ENCODE assay signal across 29 cellular contexts in the genomic region with DNA sequence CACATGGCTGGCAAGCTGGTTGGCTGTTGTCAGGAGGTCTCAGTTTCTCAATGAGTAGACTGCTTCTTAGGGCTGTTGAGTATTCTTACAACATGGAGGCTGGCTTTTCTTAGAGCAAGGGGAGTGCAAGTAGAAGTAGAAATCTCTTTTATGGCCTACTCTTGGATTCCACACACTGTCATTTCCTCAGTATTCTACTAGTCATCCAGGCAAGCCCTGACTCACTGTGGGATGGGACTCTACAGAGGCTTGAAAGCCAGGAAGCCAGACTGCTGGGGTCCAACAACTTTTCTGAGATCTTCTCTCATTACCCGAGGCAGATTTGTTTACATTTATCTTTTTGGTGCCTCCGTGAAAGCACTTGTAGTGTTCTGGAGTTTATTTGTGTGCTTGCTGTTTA.
DNase-seq lines count a peak whose midpoint lies in the region; ATAC-seq, FAIRE-seq and TF ChIP-seq lines count a peak whose summit lies in the region.
"Had no signal": no experiment of that assay in that cellular context is flagged by ENCODE, and none has a peak within 500 bp of the region (broad histone marks: within the 10 kb centered on the region; RNA-seq: fewer than 3 reads in every experiment).

No MANE protein-coding gene starts in this region.

- CTCF ChIA-PET in mammary epithelial cell (lab: Charles Lee; ENCODE audit: low non-redundant PET) = no interaction called here

- peak overlapping the region; percentile 93 for H2AFZ ChIP-seq in mammary epithelial cell (ENCODE audit: low read depth, low read length)

- H3K9ac ChIP-seq in mammary epithelial cell (ENCODE audit: insufficient read depth, low read length) = no peak overlapping the region
- H3K9ac ChIP-seq: BLaER1 had no signal

- BruUV-seq in mammary epithelial cell (replicated peaks; lab: Mats Ljungman, UMichigan) = no TSS peak

- H3K27ac ChIP-seq in mammary epithelial cell (ENCODE audit: insufficient read depth, low read depth, low read length) (peak overlapping the region; percentile 9), breast epithelium (no peak overlapping the region)
- H3K27ac ChIP-seq: A549, adrenal gland, BLaER1, neutrophil, Peyer's patch, stomach had no signal

- H3K79me2 ChIP-seq in mammary epithelial cell (ENCODE audit: insufficient read depth, low read length) = no peaks in the 10 kb centered on the region

- H3K9me3 ChIP-seq in mammary epithelial cell (replicated peaks; ENCODE audit: insufficient read depth, low read length) (no peaks in the 10 kb centered on the region), breast epithelium (no peaks in the 10 kb centered on the region)
- H3K9me3 ChIP-seq: A549, adrenal gland, BLaER1, neutrophil, Peyer's patch, stomach had no signal

- ATAC-seq in HG02571 (IDR thresholded peaks at IDR 0.05; ENCODE audit: unreplicated experiment) (no peak), HG02981 (IDR thresholded peaks at IDR 0.05; ENCODE audit: unreplicated experiment) (no peak)
- ATAC-seq: A549; activated T-cell treated with anti-CD3 and anti-CD28 coated beads, Interleukin-2, amount 50 U/mL, for 4 hours; T-helper 17 cell had no signal

- DNase-seq in mammary epithelial cell (peak; percentile 51), breast epithelium (ENCODE audit: low spot score in 2 of 2) (no peak), RCC 7860 (ENCODE audit: low spot score) (peak; percentile 48), foreskin fibroblast (peak; percentile 26 to 65), middle frontal gyrus (ENCODE audit: extremely low spot score, low spot score) (no peak)
- DNase-seq in central memory CD4-positive, alpha-beta T cell = no peak
- DNase-seq: activated CD4-positive, alpha-beta T cell treated with anti-CD3 and anti-CD28 coated beads for 4 hours; activated naive CD4-positive, alpha-beta T cell treated with Interleukin-2 at 50 U/mL for 16 hours; activated T-cell treated with anti-CD3 and anti-CD28 coated beads, Interleukin-2, amount 50 U/mL, for 4 hours; adrenal gland; COR-L47; DMS79; head of caudate nucleus; KG1; mesendoderm; NCI-H1436 treated with DMSO at 0.1 percent for 48 hours; NCI-H524 treated with DMSO at 0.1 percent for 48 hours; Peyer's patch; stimulated activated CD8-positive, alpha-beta memory T cell treated with anti-CD3 and anti-CD28 coated beads, Interleukin-4, amount 100 ng/mL, for 48 hours; stomach; T-helper 17 cell; trophoblast cell had no signal

- intact Hi-C loops in mammary epithelial cell (cut with micrococcal nuclease) = no loop called here
- intact Hi-C loops in breast epithelium (cut with DNase I; ENCODE audit: low total_unique reads) = no loop called here

- H3K27me3 ChIP-seq in mammary epithelial cell (ENCODE audit: insufficient read depth, low read length) (no peaks in the 10 kb centered on the region), breast epithelium (no peaks in the 10 kb centered on the region)
- H3K27me3 ChIP-seq: adrenal gland, BLaER1, neutrophil, Peyer's patch, stomach had no signal

- WGBS in mammary epithelial cell (ENCODE audit: low coverage, missing lambda C conversion rate) = 96% methylated on average over 2 of the region's 2 CpGs

- H3K4me2 ChIP-seq in mammary epithelial cell (ENCODE audit: insufficient read depth, low read depth, low read length) = peak overlapping the region; percentile 15
- H3K4me2 ChIP-seq: A549, BLaER1 had no signal

- no peak for TF ChIP-seq POLR2A in breast epithelium (IDR thresholded peaks at IDR 0.05)

- H4K20me1 ChIP-seq in mammary epithelial cell (ENCODE audit: insufficient read depth, low read length) = no peaks in the 10 kb centered on the region
- H4K20me1 ChIP-seq: BLaER1 had no signal

- peaks cover 14% of the 10 kb centered on the region for H3K4me1 ChIP-seq in mammary epithelial cell (ENCODE audit: insufficient read depth, low read length)
- no peaks in the 10 kb centered on the region for H3K4me1 ChIP-seq in breast epithelium
- H3K4me1 ChIP-seq: A549, adrenal gland, BLaER1, Peyer's patch, stomach had no signal

- dilution Hi-C loops in mammary epithelial cell (cut with HindIII; ENCODE audit: low sequenced_read_pairs) = no loop called here

- H3K36me3 ChIP-seq in mammary epithelial cell (ENCODE audit: insufficient read depth, low read length) = no peaks in the 10 kb centered on the region
- H3K36me3 ChIP-seq in breast epithelium = no peaks in the 10 kb centered on the region
- H3K36me3 ChIP-seq: adrenal gland, BLaER1, neutrophil, Peyer's patch, stomach had no signal

- TF ChIP-seq CTCF in mammary epithelial cell (conservative IDR thresholded peaks at IDR 0.05 in 1 of 2, IDR thresholded peaks at IDR 0.05 in 1 of 2; ENCODE audit: extremely low read depth in 1 of 2, insufficient read depth in 1 of 2, low read depth in 1 of 2, low read length in 2 of 2) = no peak
- no peak for TF ChIP-seq CTCF in breast epithelium (IDR thresholded peaks at IDR 0.05)
- TF ChIP-seq CTCF in foreskin fibroblast (IDR thresholded peaks at IDR 0.05; ENCODE audit: low read depth, low read length) = no peak

- no peak for FAIRE-seq in RCC 7860 (lab: Jason Lieb, UNC)
- FAIRE-seq: A549, GM12892, HTR-8/SVneo had no signal

- in situ Hi-C loops in mammary epithelial cell (cut with MboI; ENCODE audit: low sequenced_read_pairs in 2 of 2) = no loop called here

- H3K4me3 ChIP-seq in mammary epithelial cell (replicated peaks in 1 of 3; ENCODE audit: insufficient read depth in 1 of 3, low read depth in 2 of 3, low read length in 3 of 3) (no peak overlapping the region), breast epithelium (no peak overlapping the region), foreskin fibroblast (ENCODE audit: low read depth in 1 of 2, low read length in 2 of 2) (no peak overlapping the region)
- H3K4me3 ChIP-seq: A549, adrenal gland, BLaER1, Peyer's patch, stomach had no signal

Comparison
In these comparisons a context has a peak if more than half of its experiments do, and no peak if none do; other contexts are left out.
1. DNase-seq: peak in mammary epithelial cell (single experiment), RCC 7860 (single experiment) and foreskin fibroblast (2 of 2); none in breast epithelium (0 of 2), middle frontal gyrus (single experiment) and central memory CD4-positive, alpha-beta T cell (single experiment).